Comparison of ENCODE assay signal across 17 cellular contexts in genomic region chr19:35206855-35207254, GRCh38. TPM values are rescaled to one million over a fixed set of nuclear protein-coding genes. Genes with fewer than 3 reads are reported as not detected.
DNase-seq lines count a peak whose midpoint lies in the region; ATAC-seq lines count a peak whose summit lies in the region.
"Had no signal": no experiment of that assay in that cellular context is flagged by ENCODE, and none has a peak within 500 bp of the region (broad histone marks: within the 10 kb centered on the region; RNA-seq: fewer than 3 reads in every experiment).

No MANE protein-coding gene starts in this region.

- no peaks in the 10 kb centered on the region for H3K9me3 ChIP-seq in mucosa of rectum (ENCODE audit: control insufficient read depth in 2 of 2, low read length in 2 of 2)
- H3K9me3 ChIP-seq: pancreas had no signal

- no peaks in the 10 kb centered on the region for H3K27me3 ChIP-seq in mucosa of rectum (ENCODE audit: control insufficient read depth in 2 of 2, insufficient read depth in 2 of 2, low read length in 2 of 2)
- H3K27me3 ChIP-seq: pancreas had no signal

- no peaks in the 10 kb centered on the region for H3K36me3 ChIP-seq in mucosa of rectum (ENCODE audit: control insufficient read depth in 2 of 2, insufficient read depth in 2 of 2, low read length in 2 of 2)
- H3K36me3 ChIP-seq: pancreas had no signal

- H3K36me3 Mint-ChIP-seq in activated naive CD4-positive, alpha-beta T cell treated with anti-CD3 and anti-CD28 coated beads, Interleukin-2, amount 50 U/mL, for 24 hours: no peaks in the 10 kb centered on the region
- H3K36me3 Mint-ChIP-seq in activated T-cell treated with anti-CD3 and anti-CD28 coated beads, Interleukin-2, amount 50 U/mL, for 72 hours (ENCODE audit: insufficient read depth in 2 of 2): peaks cover 0 to 2% of the 10 kb centered on the region in 2 donors

- in situ Hi-C loops in G401 (cut with HindIII; ENCODE audit: low sequenced_read_pairs): no loop called here

- peak overlapping the region; percentile 95 for H3K27ac Mint-ChIP-seq in activated naive CD4-positive, alpha-beta T cell treated with anti-CD3 and anti-CD28 coated beads, Interleukin-2, amount 50 U/mL, for 24 hours
- peak overlapping the region; percentile 90 for H3K27ac Mint-ChIP-seq in activated T-cell treated with anti-CD3 and anti-CD28 coated beads, Interleukin-2, amount 50 U/mL, for 72 hours

- no peak for ATAC-seq in activated T-cell treated with anti-CD3 and anti-CD28 coated beads, Interleukin-2, amount 50 U/mL, for 72 hours (replicated peaks in 1 of 2)
- no peak for ATAC-seq in HG02981 (IDR thresholded peaks at IDR 0.05; ENCODE audit: unreplicated experiment)
- ATAC-seq in GM19328 (IDR thresholded peaks at IDR 0.05; ENCODE audit: unreplicated experiment): no peak

- H3K27me3 Mint-ChIP-seq in activated naive CD4-positive, alpha-beta T cell treated with anti-CD3 and anti-CD28 coated beads, Interleukin-2, amount 50 U/mL, for 24 hours: no peaks in the 10 kb centered on the region
- H3K27me3 Mint-ChIP-seq in activated T-cell treated with anti-CD3 and anti-CD28 coated beads, Interleukin-2, amount 50 U/mL, for 72 hours (ENCODE audit: low read depth): no peaks in the 10 kb centered on the region

- no peak for DNase-seq in activated naive CD4-positive, alpha-beta T cell treated with anti-CD3 and anti-CD28 coated beads, Interleukin-2, amount 50 U/mL, for 16 hours
- DNase-seq in activated T-cell treated with anti-CD3 and anti-CD28 coated beads, Interleukin-2, amount 50 U/mL, for 72 hours: no peak
- DNase-seq in G401 (ENCODE audit: low spot score) (no peak), activated gamma-delta T cell treated with Interleukin-2 at 50 U/mL for 16 hours (no peak)
- DNase-seq: glutamatergic neuron, islet precursor cell, midbrain, NCI-H1105, NCI-H510A, pancreas had no signal

- H3K4me1 ChIP-seq in mucosa of rectum (ENCODE audit: control insufficient read depth in 2 of 2, insufficient read depth in 2 of 2, low read length in 2 of 2): peaks cover 0 to 7% of the 10 kb centered on the region in 2 donors

- peak overlapping the region; percentile 69 to 70 for H3K27ac ChIP-seq in mucosa of rectum (ENCODE audit: low read depth in 2 of 2, low read length in 2 of 2)
- H3K27ac ChIP-seq: pancreas had no signal

- H3K4me3 Mint-ChIP-seq in activated naive CD4-positive, alpha-beta T cell treated with anti-CD3 and anti-CD28 coated beads, Interleukin-2, amount 50 U/mL, for 24 hours: peak overlapping the region; percentile 24
- peak overlapping the region; percentile 66 for H3K4me3 Mint-ChIP-seq in activated T-cell treated with anti-CD3 and anti-CD28 coated beads, Interleukin-2, amount 50 U/mL, for 72 hours

- H3K9ac ChIP-seq in mucosa of rectum (ENCODE audit: low read depth in 1 of 2, low read length in 2 of 2): peak overlapping the region in 1 of 2 donors; percentile 15

- H3K9me3 Mint-ChIP-seq in activated naive CD4-positive, alpha-beta T cell treated with anti-CD3 and anti-CD28 coated beads, Interleukin-2, amount 50 U/mL, for 24 hours: peaks cover 7% of the 10 kb centered on the region
- no peaks in the 10 kb centered on the region for H3K9me3 Mint-ChIP-seq in activated T-cell treated with anti-CD3 and anti-CD28 coated beads, Interleukin-2, amount 50 U/mL, for 72 hours

- H3K4me3 ChIP-seq in mucosa of rectum (ENCODE audit: low read length in 2 of 2): no peak overlapping the region
- H3K4me3 ChIP-seq: pancreas had no signal

- H3K4me1 Mint-ChIP-seq in activated naive CD4-positive, alpha-beta T cell treated with anti-CD3 and anti-CD28 coated beads, Interleukin-2, amount 50 U/mL, for 24 hours: peaks cover 84% of the 10 kb centered on the region
- peaks cover 86% of the 10 kb centered on the region for H3K4me1 Mint-ChIP-seq in activated T-cell treated with anti-CD3 and anti-CD28 coated beads, Interleukin-2, amount 50 U/mL, for 72 hours (ENCODE audit: low read depth)

RNA-seq across cellular contexts. Expression of gene FAM187B, which starts 21.7 kb away (rescaled TPM):
- not detected for total RNA-seq in activated T-cell treated with anti-CD3 and anti-CD28 coated beads, Interleukin-2, amount 50 U/mL, for 72 hours
- total RNA-seq in G401 (2014; rRNA removed; shearing (Covaris generic)): not detected in 2 replicates
- total RNA-seq: cerebellum, epithelial cell of proximal tubule, pancreas, temporal lobe had no signal

RNA-seq across cellular contexts. Expression of gene LSR, which starts 41.9 kb away (rescaled TPM):
- total RNA-seq in activated T-cell treated with anti-CD3 and anti-CD28 coated beads, Interleukin-2, amount 50 U/mL, for 72 hours: 10 to 100 TPM; 24.2 to 41.1 TPM
- 16.7 and 18.7 TPM in 2 replicates for total RNA-seq in G401 (2014; rRNA removed; shearing (Covaris generic))

RNA-seq across cellular contexts. Expression of gene FXYD5, which starts 52.3 kb away (rescaled TPM):
- 100 to 1,000 TPM; 331 to 342 TPM for total RNA-seq in activated T-cell treated with anti-CD3 and anti-CD28 coated beads, Interleukin-2, amount 50 U/mL, for 72 hours
- not detected in 2 replicates for total RNA-seq in G401 (2014; rRNA removed; shearing (Covaris generic))

Comparison
In these comparisons a context has a peak if more than half of its experiments do, and no peak if none do; other contexts are left out.
1. RNA of gene FXYD5, which starts 52.3 kb away (total RNA-seq): 331 to 342 TPM in activated T-cell treated with anti-CD3 and anti-CD28 coated beads, Interleukin-2, amount 50 U/mL, for 72 hours; not detected in G401; every median in the first group is over 100 times any median in the second.